In genomic region chr18:72847771-72848170, GRCh38 we compare ENCODE assay signal across 29 cellular contexts. TPM values are rescaled to one million over a fixed set of nuclear protein-coding genes. Genes with fewer than 3 reads are reported as not detected.
A peak's percentile ranks its signal among the peaks of the same experiment; 100 is the strongest.
DNase-seq lines count a peak whose midpoint lies in the region; ATAC-seq, FAIRE-seq and TF ChIP-seq lines count a peak whose summit lies in the region.
"Had no signal": no experiment of that assay in that cellular context is flagged by ENCODE, and none has a peak within 500 bp of the region (broad histone marks: within the 10 kb centered on the region; RNA-seq: fewer than 3 reads in every experiment).

No MANE protein-coding gene starts in this region.

- H3K23ac ChIP-seq in H1 (ENCODE audit: insufficient read length): no peak overlapping the region
- H3K23ac ChIP-seq in mesendoderm (ENCODE audit: low read length): no peak overlapping the region

- TF ChIP-seq RAD21 in H1 (IDR thresholded peaks at IDR 0.05 in 1 of 2, conservative IDR thresholded peaks at IDR 0.05 in 1 of 2; ENCODE audit: low read depth in 2 of 2, low read length in 2 of 2): no peak

- H3K4me1 ChIP-seq in HUES6 (ENCODE audit: control insufficient read depth, insufficient read depth, low read length) (peaks cover 17% of the 10 kb centered on the region), PC-3 (ENCODE audit: insufficient read depth, low read length) (peaks cover 36% of the 10 kb centered on the region), H1 (replicated peaks in 1 of 4; ENCODE audit: control insufficient read depth in 3 of 4, insufficient read depth in 4 of 4, low read length in 3 of 4) (peaks cover 0 to 7% (median 3%) of the 10 kb centered on the region in 4 experiments; a peak in 4 of 7 replicates), mesendoderm (ENCODE audit: control insufficient read depth, low read depth, low read length) (no peaks in the 10 kb centered on the region)
- H3K4me1 ChIP-seq: A549 had no signal

- peaks cover 5% of the 10 kb centered on the region; the same call in 1 of the 2 replicates for H3K9me3 ChIP-seq in HUES6 (ENCODE audit: control insufficient read depth, insufficient read depth, low read depth, low read length)
- no peaks in the 10 kb centered on the region for H3K9me3 ChIP-seq in PC-3 (ENCODE audit: low read length)
- no peaks in the 10 kb centered on the region for H3K9me3 ChIP-seq in H1 (ENCODE audit: insufficient read depth in 2 of 2, low read depth in 1 of 2, low read length in 1 of 2)
- H3K9me3 ChIP-seq: A549 had no signal

- TF ChIP-seq EP300 in H1 (IDR thresholded peaks at IDR 0.05; ENCODE audit: borderline replicate concordance in 1 of 2, low read depth in 2 of 2, low read length in 2 of 2): no peak

- TF ChIP-seq CTCF in PC-3 (conservative IDR thresholded peaks at IDR 0.05; ENCODE audit: low read depth, low read length): no peak
- no peak for TF ChIP-seq CTCF in H1 (IDR thresholded peaks at IDR 0.05; ENCODE audit: control extremely low read depth in 1 of 3, insufficient read depth in 1 of 3, low read depth in 1 of 3, low read length in 3 of 3)

- H3K4me3 ChIP-seq in HUES6 (ENCODE audit: low read depth, low read length) (no peak overlapping the region), PC-3 (ENCODE audit: low read length) (no peak overlapping the region), H1 (ENCODE audit: extremely low read depth in 1 of 4, insufficient read depth in 2 of 4, low read depth in 3 of 4, low read length in 4 of 4) (no peak overlapping the region), mesendoderm (ENCODE audit: low read length) (no peak overlapping the region)
- H3K4me3 ChIP-seq: A549 had no signal

- peaks cover 10 to 11% of the 10 kb centered on the region in 2 donors for H3K4me1 Mint-ChIP-seq in stimulated activated naive B cell treated with anti-CD40 and anti-IgM and Interleukin-4, amounts not matched to agents 10 μg/mL and 1 μg/mL and 100 μg/mL, for 72 hours
- no peaks in the 10 kb centered on the region for H3K4me1 Mint-ChIP-seq in effector memory CD8-positive, alpha-beta T cell (ENCODE audit: low read depth in 2 of 2)
- H3K4me1 Mint-ChIP-seq: CD4-positive, alpha-beta memory T cell; IgD-negative memory B cell had no signal

- no peak overlapping the region for H2BK12ac ChIP-seq in H1 (ENCODE audit: low read depth, low read length)

- H3K4me2 ChIP-seq in PC-3 (ENCODE audit: low read length) (peak overlapping the region; percentile 66), H1 (ENCODE audit: insufficient read depth in 1 of 2, low read depth in 2 of 2, low read length in 2 of 2) (no peak overlapping the region), mesendoderm (ENCODE audit: low read length) (no peak overlapping the region)
- H3K4me2 ChIP-seq: A549 had no signal

- WGBS in H1 (ENCODE audit: extremely low coverage in 1 of 2, insufficient coverage in 1 of 2, insufficient read length in 1 of 2, insufficient replicate concordance in 2 of 2, low coverage in 1 of 2, low lambda C conversion rate in 2 of 2, missing lambda C conversion rate in 1 of 2), 2 experiments: 88% methylated on average over 1 of the region's 1 CpG; no CpG with 5 or more reads in 1 of the 2 experiments
- no CpG with 5 or more reads among the region's 1 CpG for WGBS in mesendoderm (ENCODE audit: extremely low coverage, insufficient coverage, low lambda C conversion rate)

- H3K4ac ChIP-seq in H1 (replicated peaks; ENCODE audit: insufficient read length, low read depth, low read length) (no peak overlapping the region), mesendoderm (ENCODE audit: low read depth, low read length) (no peak overlapping the region)

- H3K27me3 ChIP-seq in HUES6 (ENCODE audit: control insufficient read depth, insufficient read depth, low read length): no peaks in the 10 kb centered on the region
- no peaks in the 10 kb centered on the region for H3K27me3 ChIP-seq in PC-3 (ENCODE audit: low read length)
- H3K27me3 ChIP-seq in H1 (replicated peaks in 1 of 4; ENCODE audit: control insufficient read depth in 3 of 4, extremely low read depth in 1 of 4, insufficient read depth in 3 of 4, low read length in 3 of 4): no peaks in the 10 kb centered on the region
- H3K27me3 ChIP-seq in mesendoderm (ENCODE audit: insufficient read depth, low read length, poor library complexity): no peaks in the 10 kb centered on the region

- POLR2A ChIA-PET in PC-3 (lab: Charles Lee; ENCODE audit: unreplicated experiment): no interaction called here
- POLR2A ChIA-PET in H1 (lab: Charles Lee; ENCODE audit: partially characterized antibody): no interaction called here

- no peaks in the 10 kb centered on the region for H3K9me2 ChIP-seq in PC-3 (replicated peaks; ENCODE audit: low read length)

- H3K79me1 ChIP-seq in H1 (ENCODE audit: low read depth, low read length) (no peaks in the 10 kb centered on the region; the same call in 1 of the 2 replicates), mesendoderm (ENCODE audit: low read length) (no peaks in the 10 kb centered on the region)

- H3K27ac Mint-ChIP-seq in stimulated activated naive B cell treated with anti-CD40 and anti-IgM and Interleukin-4, amounts not matched to agents 10 μg/mL and 1 μg/mL and 100 μg/mL, for 72 hours: no peak overlapping the region
- no peak overlapping the region for H3K27ac Mint-ChIP-seq in effector memory CD8-positive, alpha-beta T cell
- H3K27ac Mint-ChIP-seq: CD4-positive, alpha-beta memory T cell; IgD-negative memory B cell had no signal

- H3K23me2 ChIP-seq in H1 (ENCODE audit: low read depth, low read length): no peaks in the 10 kb centered on the region

- H3K14ac ChIP-seq in H1 (ENCODE audit: insufficient read length): no peak overlapping the region

- H3K27me3 Mint-ChIP-seq in stimulated activated naive B cell treated with anti-CD40 and anti-IgM and Interleukin-4, amounts not matched to agents 10 μg/mL and 1 μg/mL and 100 μg/mL, for 72 hours: peaks cover 0 to 15% of the 10 kb centered on the region in 2 donors
- no peaks in the 10 kb centered on the region for H3K27me3 Mint-ChIP-seq in effector memory CD8-positive, alpha-beta T cell
- H3K27me3 Mint-ChIP-seq: CD4-positive, alpha-beta memory T cell; IgD-negative memory B cell had no signal

- no peak for TF ChIP-seq POLR2A in H1 (IDR thresholded peaks at IDR 0.05; ENCODE audit: control extremely low read depth in 1 of 2, low read depth in 2 of 2, low read length in 2 of 2)

- H2BK120ac ChIP-seq in H1 (replicated peaks; ENCODE audit: low read depth, low read length): no peak overlapping the region
- H2BK120ac ChIP-seq in mesendoderm (ENCODE audit: low read depth, low read length): no peak overlapping the region

- H3K4me3 Mint-ChIP-seq in stimulated activated naive B cell treated with anti-CD40 and anti-IgM and Interleukin-4, amounts not matched to agents 10 μg/mL and 1 μg/mL and 100 μg/mL, for 72 hours: no peak overlapping the region
- H3K4me3 Mint-ChIP-seq in effector memory CD8-positive, alpha-beta T cell: no peak overlapping the region
- H3K4me3 Mint-ChIP-seq: CD4-positive, alpha-beta memory T cell; IgD-negative memory B cell had no signal

- intact Hi-C loops in PC-3 (cut with micrococcal nuclease): loop anchor here (10.0 kb wide), 1 partner anchor 287 kb away; no protein-coding TSS in a partner anchor

- H2BK15ac ChIP-seq in H1 (ENCODE audit: low read length) (no peak overlapping the region), mesendoderm (replicated peaks; ENCODE audit: low read depth) (no peak overlapping the region)

- H3K18ac ChIP-seq in H1 (ENCODE audit: extremely low read depth, low read length) (no peak overlapping the region), mesendoderm (ENCODE audit: low read length) (no peak overlapping the region)

- H3K9ac ChIP-seq in HUES6 (ENCODE audit: low read length) (no peak overlapping the region), PC-3 (ENCODE audit: low read length) (no peak overlapping the region), H1 (replicated peaks in 1 of 4; ENCODE audit: extremely low read depth in 1 of 4, low read depth in 3 of 4, low read length in 3 of 4) (no peak overlapping the region), mesendoderm (ENCODE audit: low read length) (no peak overlapping the region)

- no peak overlapping the region for H2AK5ac ChIP-seq in H1 (ENCODE audit: low read depth, low read length)
- H2AK5ac ChIP-seq in mesendoderm (ENCODE audit: low read length): no peak overlapping the region

- no peaks in the 10 kb centered on the region for H3K79me2 ChIP-seq in PC-3 (ENCODE audit: low read length)
- H3K79me2 ChIP-seq in H1 (ENCODE audit: control insufficient read depth in 1 of 2, insufficient read depth in 2 of 2, low read length in 2 of 2): no peaks in the 10 kb centered on the region
- no peaks in the 10 kb centered on the region for H3K79me2 ChIP-seq in mesendoderm (ENCODE audit: control insufficient read depth, insufficient read depth, low read length)

- no peaks in the 10 kb centered on the region for H3K36me3 ChIP-seq in HUES6 (ENCODE audit: control insufficient read depth, insufficient read depth, low read length)
- H3K36me3 ChIP-seq in PC-3 (ENCODE audit: low read depth, low read length): no peaks in the 10 kb centered on the region
- no peaks in the 10 kb centered on the region; a peak in 1 of 8 replicates for H3K36me3 ChIP-seq in H1 (ENCODE audit: control insufficient read depth in 2 of 4, insufficient read depth in 4 of 4, low read length in 3 of 4)
- no peaks in the 10 kb centered on the region for H3K36me3 ChIP-seq in mesendoderm (ENCODE audit: control insufficient read depth, insufficient read depth, low read length)

- BruUV-seq in PC-3 (replicated peaks; lab: Mats Ljungman, UMichigan): no TSS peak

- H2BK5ac ChIP-seq in H1 (ENCODE audit: low read depth, low read length) (no peak overlapping the region), mesendoderm (ENCODE audit: low read length) (no peak overlapping the region)

- peaks cover 36 to 53% of the 10 kb centered on the region in 2 donors for H3K36me3 Mint-ChIP-seq in stimulated activated naive B cell treated with anti-CD40 and anti-IgM and Interleukin-4, amounts not matched to agents 10 μg/mL and 1 μg/mL and 100 μg/mL, for 72 hours
- H3K36me3 Mint-ChIP-seq in effector memory CD8-positive, alpha-beta T cell (ENCODE audit: insufficient read depth): no peaks in the 10 kb centered on the region
- H3K36me3 Mint-ChIP-seq: CD4-positive, alpha-beta memory T cell had no signal

- CTCF ChIA-PET in PC-3 (lab: Charles Lee) (no interaction called here), H1 (lab: Charles Lee; ENCODE audit: partially characterized antibody) (no interaction called here)

- H3K9me3 Mint-ChIP-seq in stimulated activated naive B cell treated with anti-CD40 and anti-IgM and Interleukin-4, amounts not matched to agents 10 μg/mL and 1 μg/mL and 100 μg/mL, for 72 hours: peaks cover 7 to 9% of the 10 kb centered on the region in 2 donors
- peaks cover 16 to 23% of the 10 kb centered on the region in 2 donors for H3K9me3 Mint-ChIP-seq in effector memory CD8-positive, alpha-beta T cell

- H4K20me1 ChIP-seq in PC-3 (ENCODE audit: low read length) (no peaks in the 10 kb centered on the region), H1 (replicated peaks in 1 of 2; ENCODE audit: control insufficient read depth in 1 of 2, insufficient read depth in 2 of 2, low read length in 2 of 2) (no peaks in the 10 kb centered on the region)

- no peak overlapping the region for H4K91ac ChIP-seq in H1 (replicated peaks; ENCODE audit: insufficient read length, low read length)

- H4K8ac ChIP-seq in H1 (ENCODE audit: extremely low read depth, insufficient read depth, low read length) (no peak overlapping the region), mesendoderm (ENCODE audit: low read depth, low read length) (no peak overlapping the region)

- ATAC-seq in PC-3: no peak
- ATAC-seq in stimulated activated naive B cell treated with anti-CD40 and anti-IgM and Interleukin-4, amounts not matched to agents 10 μg/mL and 1 μg/mL and 100 μg/mL, for 72 hours (replicated peaks): no peak
- ATAC-seq in HG02840 (IDR thresholded peaks at IDR 0.05; ENCODE audit: low FRiP score, unreplicated experiment): no peak
- ATAC-seq in GM21423 (IDR thresholded peaks at IDR 0.05; ENCODE audit: unreplicated experiment): no peak
- no peak for ATAC-seq in effector memory CD8-positive, alpha-beta T cell (replicated peaks)
- ATAC-seq: A549, Panc1 had no signal

- H2AFZ ChIP-seq in PC-3 (ENCODE audit: low read length) (no peak overlapping the region), H1 (ENCODE audit: low read length) (no peak overlapping the region)

- no peak overlapping the region for H4K5ac ChIP-seq in H1 (ENCODE audit: insufficient read length, low read depth, low read length)
- H4K5ac ChIP-seq in mesendoderm (ENCODE audit: low read length): no peak overlapping the region

- FAIRE-seq in H1 (lab: Jason Lieb, UNC): no peak
- FAIRE-seq: A549, GM12892 had no signal

- DNase-seq in PC-3 (no peak), H1 (ENCODE audit: low read depth in 1 of 2, low spot score in 2 of 2) (no peak), mesendoderm (peak; percentile 69)
- DNase-seq in stimulated activated naive B cell treated with anti-CD40 and anti-IgM and Interleukin-4, amounts not matched to agents 10 μg/mL and 1 μg/mL and 100 μg/mL, for 72 hours: no peak
- no peak for DNase-seq in effector memory CD8-positive, alpha-beta T cell
- DNase-seq: AML-193; C1 segment of cervical spinal cord; CD4-positive, alpha-beta memory T cell; COR-L47; EL; GF-D8; H7; NCI-H1092 treated with DMSO at 0.1 percent for 48 hours; NCI-H1436 treated with DMSO at 0.1 percent for 48 hours; NCI-H1930; NCI-H524 treated with DMSO at 0.1 percent for 48 hours; NCI-H774; NK-92 treated with Interleukin-12 subunit alpha and Interleukin-12 subunit beta, amount 100 ng/mL, for 24 hours; SHP77 treated with DMSO at 0.1 percent for 48 hours; T-helper 1 cell had no signal

- no peak overlapping the region for H2BK20ac ChIP-seq in H1 (ENCODE audit: low read length)

- H3K56ac ChIP-seq in H1 (replicated peaks; ENCODE audit: insufficient read length, low read depth, low read length) (no peak overlapping the region), mesendoderm (ENCODE audit: low read length) (no peak overlapping the region)

- peaks cover 8% of the 10 kb centered on the region for H3F3A ChIP-seq in PC-3 (ENCODE audit: low read length, unreplicated experiment)

- H3K27ac ChIP-seq in HUES6 (ENCODE audit: low read depth, low read length): peak overlapping the region; percentile 41; the same call in 1 of the 2 replicates
- H3K27ac ChIP-seq in PC-3 (ENCODE audit: low read length): peak overlapping the region; percentile 76
- H3K27ac ChIP-seq in H1 (ENCODE audit: low read depth, low read length): no peak overlapping the region
- H3K27ac ChIP-seq in mesendoderm (ENCODE audit: low read depth, low read length): no peak overlapping the region
- H3K27ac ChIP-seq: A549, RWPE1 had no signal

RNA-seq across cellular contexts. Expression of gene NETO1, which starts 20.0 kb away (rescaled TPM):
- 8.4 and 12.9 TPM in 2 replicates for total RNA-seq in PC-3 (2014; rRNA removed)
- 19.3 and 22.3 TPM in 2 replicates for total RNA-seq in H1 (2021; fragmentation: NEBNext Ultra II Directional; extraction: Animal tissue kit (Norgen Biotek cat#: 25700))
- 3.0 and 4.3 TPM in 2 replicates for polyA plus RNA-seq in H1 (2011; rRNA removed)
- 5.3 TPM for polyA plus RNA-seq in H1 (2011; cell fraction: cytosol; rRNA removed)
- polyA plus RNA-seq in H1 (2011; cell fraction: nucleus; rRNA removed): 31.2 TPM
- 4.4 to 9.4 TPM (median 8.8 TPM) in 4 replicates for polyA plus RNA-seq in H1 (2012, experiment 1 of 2)
- polyA plus RNA-seq in H1 (2012, experiment 2 of 2): 1.3 TPM
- 16.2 TPM for polyA plus RNA-seq in H1 (2013, experiment 1 of 2)
- 12.9 TPM for polyA plus RNA-seq in H1 (2013, experiment 2 of 2)
- polyA minus RNA-seq in H1 (2011; rRNA and poly(A)+ RNA removed): 13.7 and 24.9 TPM in 2 replicates
- 18.0 TPM for polyA minus RNA-seq in H1 (2011; cell fraction: cytosol; rRNA and poly(A)+ RNA removed)
- polyA minus RNA-seq in H1 (2011; cell fraction: nucleus; rRNA and poly(A)+ RNA removed): 79.7 TPM
- 11.6 TPM for polyA plus RNA-seq in mesendoderm (2013, experiment 1 of 2)
- 12.7 TPM for polyA plus RNA-seq in mesendoderm (2013, experiment 2 of 2)
- total RNA-seq: CD4-positive, alpha-beta memory T cell; HT1080 had no signal
- polyA plus RNA-seq: CD4-positive, alpha-beta memory T cell had no signal

Comparison
In these comparisons a context has a peak if more than half of its experiments do, and no peak if none do; other contexts are left out.
1. H3K27ac ChIP-seq: peak in HUES6 (single experiment) and PC-3 (single experiment); none in H1 (single experiment) and mesendoderm (single experiment).